14 cellular contexts compared by ENCODE assay signal in the genomic region with DNA sequence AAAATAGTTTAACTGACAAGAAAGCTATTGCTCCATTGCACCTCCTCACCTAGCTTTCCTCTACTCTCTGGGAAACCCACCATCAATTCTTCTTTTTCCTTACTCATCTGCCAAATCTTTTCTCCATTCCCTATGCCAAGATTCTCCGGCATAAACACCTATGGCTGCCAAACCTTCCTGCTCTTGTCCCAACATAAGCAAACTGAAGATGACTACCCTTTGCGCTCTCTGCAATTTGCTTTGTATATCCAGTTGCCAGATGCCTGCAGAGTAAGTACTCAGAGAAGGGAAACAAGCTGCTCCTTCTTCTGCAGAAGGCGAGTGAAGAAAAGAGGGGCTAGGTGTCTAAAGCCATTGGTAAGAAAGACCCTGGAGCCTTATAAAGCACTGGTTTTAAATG. TPM values are rescaled to one million over a fixed set of nuclear protein-coding genes. Genes with fewer than 3 reads are reported as not detected.
DNase-seq lines count a peak whose midpoint lies in the region; ATAC-seq and TF ChIP-seq lines count a peak whose summit lies in the region.
"Had no signal": no experiment of that assay in that cellular context is flagged by ENCODE, and none has a peak within 500 bp of the region (broad histone marks: within the 10 kb centered on the region; RNA-seq: fewer than 3 reads in every experiment).

No MANE protein-coding gene starts in this region.

- H3K27ac Mint-ChIP-seq in CD14-positive monocyte: peak overlapping the region; percentile 91 to 99 (median 97)
- peak overlapping the region; percentile 62 for H3K27ac Mint-ChIP-seq in activated T-helper 1 cell treated with anti-CD3 and anti-CD28 coated beads, Interleukin-12 subunit alpha, Interleukin-12 subunit beta, Interleukin-2, Interleukin-4 antibody, amounts not matched to agents 30 ng/mL and 10 ng/mL and 1 ng/mL, durations not matched to agents 14 hours and 24 hours and 36 hours

- peaks cover 55% of the 10 kb centered on the region for H3K4me1 Mint-ChIP-seq in CD14-positive monocyte
- H3K4me1 Mint-ChIP-seq in activated T-helper 1 cell treated with anti-CD3 and anti-CD28 coated beads, Interleukin-12 subunit alpha, Interleukin-12 subunit beta, Interleukin-2, Interleukin-4 antibody, amounts not matched to agents 30 ng/mL and 10 ng/mL and 1 ng/mL, durations not matched to agents 14 hours and 24 hours and 36 hours (ENCODE audit: low read depth): peaks cover 90% of the 10 kb centered on the region

- DNase-seq in CD14-positive monocyte (ENCODE audit: low spot score): no peak
- DNase-seq in activated T-helper 1 cell treated with anti-CD3 and anti-CD28 coated beads, Interleukin-12 subunit alpha, Interleukin-12 subunit beta, Interleukin-2, Interleukin-4 antibody, amounts not matched to agents 30 ng/mL and 10 ng/mL and 1 ng/mL, durations not matched to agents 14 hours and 24 hours and 36 hours (ENCODE audit: low spot score): no peak
- DNase-seq in iris pigment epithelial cell (ENCODE audit: low read depth): peak; percentile 51
- DNase-seq: amygdala, cortex of kidney, NCI-H2081 had no signal

- intact Hi-C loops in CD14-positive monocyte (cut with micrococcal nuclease): loop anchor here in 1 of 2 donors (2.0 kb wide), 1 partner anchor 13 kb away; no protein-coding TSS in a partner anchor
- intact Hi-C loops in activated T-helper 1 cell treated with anti-CD3 and anti-CD28 coated beads, Interleukin-12 subunit alpha, Interleukin-12 subunit beta, Interleukin-2, Interleukin-4 antibody, amounts not matched to agents 30 ng/mL and 10 ng/mL and 1 ng/mL, durations not matched to agents 14 hours and 24 hours and 36 hours (cut with micrococcal nuclease): loop anchor here (1.0 to 5.0 kb wide), 8 partner anchors 11 to 1588 kb away; partner anchors contain the start of gene PTGER2

- peaks cover 10 to 26% (median 14%) of the 10 kb centered on the region in 7 donors for H3K9me3 Mint-ChIP-seq in CD14-positive monocyte
- H3K9me3 Mint-ChIP-seq in activated T-helper 1 cell treated with anti-CD3 and anti-CD28 coated beads, Interleukin-12 subunit alpha, Interleukin-12 subunit beta, Interleukin-2, Interleukin-4 antibody, amounts not matched to agents 30 ng/mL and 10 ng/mL and 1 ng/mL, durations not matched to agents 14 hours and 24 hours and 36 hours: peaks cover 18% of the 10 kb centered on the region

- H3K9me3 ChIP-seq in DOHH2 (ENCODE audit: control insufficient read depth, insufficient read depth, low read length): peaks cover 7% of the 10 kb centered on the region; the same call in 1 of the 2 replicates
- H3K9me3 ChIP-seq: prostate gland, thoracic aorta had no signal

- peaks cover 0 to 1% (median 0%) of the 10 kb centered on the region in 3 donors for H3K27me3 Mint-ChIP-seq in CD14-positive monocyte (ENCODE audit: low read depth in 3 of 3)
- no peaks in the 10 kb centered on the region for H3K27me3 Mint-ChIP-seq in activated T-helper 1 cell treated with anti-CD3 and anti-CD28 coated beads, Interleukin-12 subunit alpha, Interleukin-12 subunit beta, Interleukin-2, Interleukin-4 antibody, amounts not matched to agents 30 ng/mL and 10 ng/mL and 1 ng/mL, durations not matched to agents 14 hours and 24 hours and 36 hours (ENCODE audit: insufficient read depth)

- no peaks in the 10 kb centered on the region for H3K27me3 ChIP-seq in DOHH2 (ENCODE audit: control insufficient read depth, low read length)

- no peak for TF ChIP-seq CTCF in CD14-positive monocyte (IDR thresholded peaks at IDR 0.05)
- no peak for TF ChIP-seq CTCF in DOHH2 (IDR thresholded peaks at IDR 0.05; ENCODE audit: low read depth, low read length, poor library complexity, severe bottlenecking)

- no peak overlapping the region for H3K27ac ChIP-seq in DOHH2 (ENCODE audit: low read depth, low read length)
- H3K27ac ChIP-seq: C4-2B, prostate gland, thoracic aorta had no signal

- H3K4me3 Mint-ChIP-seq in CD14-positive monocyte: peak overlapping the region; percentile 17 to 61
- peak overlapping the region; percentile 77 for H3K4me3 Mint-ChIP-seq in activated T-helper 1 cell treated with anti-CD3 and anti-CD28 coated beads, Interleukin-12 subunit alpha, Interleukin-12 subunit beta, Interleukin-2, Interleukin-4 antibody, amounts not matched to agents 30 ng/mL and 10 ng/mL and 1 ng/mL, durations not matched to agents 14 hours and 24 hours and 36 hours

- 0 out of 2 replicates have a peak overlapping the region, but pooled peaks have one; percentile 14 for H3K4me2 ChIP-seq in DOHH2 (ENCODE audit: low read length)

- H3K79me2 ChIP-seq in DOHH2 (ENCODE audit: control insufficient read depth, low read length): no peaks in the 10 kb centered on the region

- ATAC-seq in HG03025 (IDR thresholded peaks at IDR 0.05; ENCODE audit: low FRiP score, unreplicated experiment) (no peak), GM21390 (IDR thresholded peaks at IDR 0.05; ENCODE audit: unreplicated experiment) (no peak), GM18505 (IDR thresholded peaks at IDR 0.05; ENCODE audit: unreplicated experiment) (no peak)
- ATAC-seq: left lobe of liver had no signal

- no peak overlapping the region for H3K4me3 ChIP-seq in DOHH2 (ENCODE audit: low read length)
- H3K4me3 ChIP-seq: prostate gland, thoracic aorta had no signal

- H3F3A ChIP-seq in DOHH2 (ENCODE audit: control insufficient read depth, insufficient read depth): no peaks in the 10 kb centered on the region

- H3K9me2 ChIP-seq in DOHH2 (replicated peaks; ENCODE audit: control insufficient read depth, low read length): no peaks in the 10 kb centered on the region

- H3K36me3 ChIP-seq in DOHH2 (ENCODE audit: control insufficient read depth, low read length): no peaks in the 10 kb centered on the region
- H3K36me3 ChIP-seq: prostate gland, thoracic aorta had no signal

- H3K36me3 Mint-ChIP-seq in CD14-positive monocyte: peaks cover 57 to 64% of the 10 kb centered on the region in 2 donors
- H3K36me3 Mint-ChIP-seq in activated T-helper 1 cell treated with anti-CD3 and anti-CD28 coated beads, Interleukin-12 subunit alpha, Interleukin-12 subunit beta, Interleukin-2, Interleukin-4 antibody, amounts not matched to agents 30 ng/mL and 10 ng/mL and 1 ng/mL, durations not matched to agents 14 hours and 24 hours and 36 hours (ENCODE audit: low read depth): peaks cover 75% of the 10 kb centered on the region

- H3K4me1 ChIP-seq in DOHH2 (ENCODE audit: control insufficient read depth, low read length): peaks cover 19% of the 10 kb centered on the region

- no peaks in the 10 kb centered on the region for H4K20me1 ChIP-seq in DOHH2 (ENCODE audit: control insufficient read depth, insufficient read depth, low read depth, low read length)

- TF ChIP-seq POLR2A in GM18505 (IDR thresholded peaks at IDR 0.05; ENCODE audit: borderline replicate concordance, extremely low read depth, insufficient read depth, insufficient read length): no peak

RNA-seq across cellular contexts. Expression of gene PTGER2, which starts 11.5 kb away (rescaled TPM):
- 10 to 100 TPM; 72.8 to 90.4 TPM for polyA plus RNA-seq in CD14-positive monocyte
- 67.4 and 67.9 TPM in 2 replicates for total RNA-seq in activated T-helper 1 cell treated with anti-CD3 and anti-CD28 coated beads, Interleukin-12 subunit alpha, Interleukin-12 subunit beta, Interleukin-2, Interleukin-4 antibody, amounts not matched to agents 30 ng/mL and 10 ng/mL and 1 ng/mL, durations not matched to agents 14 hours and 24 hours and 36 hours

RNA-seq across cellular contexts. Expression of gene PTGDR, which starts 58.1 kb away (rescaled TPM):
- not detected for polyA plus RNA-seq in CD14-positive monocyte
- not detected in 2 replicates for total RNA-seq in activated T-helper 1 cell treated with anti-CD3 and anti-CD28 coated beads, Interleukin-12 subunit alpha, Interleukin-12 subunit beta, Interleukin-2, Interleukin-4 antibody, amounts not matched to agents 30 ng/mL and 10 ng/mL and 1 ng/mL, durations not matched to agents 14 hours and 24 hours and 36 hours
